20 cellular contexts compared by ENCODE assay signal in the genomic region with DNA sequence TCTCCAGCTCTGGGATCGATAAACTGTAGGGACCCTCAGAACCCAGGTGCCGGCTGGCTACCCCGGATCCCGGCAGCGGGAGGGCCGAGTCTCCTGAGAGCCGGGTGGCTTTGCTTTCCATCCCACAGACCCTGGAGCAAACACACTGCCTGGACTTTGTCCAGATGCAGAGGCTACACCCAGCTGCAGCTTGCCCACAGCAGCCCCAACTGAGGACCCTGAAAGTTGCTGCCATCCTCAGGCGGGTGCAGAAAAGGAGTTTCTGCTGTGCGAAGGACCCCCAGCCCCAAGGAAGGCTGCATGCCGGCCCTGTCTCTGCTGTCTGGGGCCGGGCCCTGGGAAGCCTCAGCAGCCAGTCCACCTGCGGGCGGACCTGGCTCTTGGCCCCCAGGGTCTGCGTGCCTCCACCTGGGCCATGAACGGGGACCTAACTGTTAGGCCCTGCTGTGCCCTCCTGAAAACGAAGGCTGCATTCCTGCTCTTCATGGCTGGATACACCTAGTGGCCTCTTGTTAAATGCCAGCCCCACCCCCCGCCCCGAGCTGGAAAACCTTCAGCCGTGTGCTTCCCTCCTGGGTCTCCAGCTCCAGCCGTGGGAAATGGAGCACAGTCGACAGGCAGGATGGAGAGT.
A peak's percentile ranks its signal among the peaks of the same experiment; 100 is the strongest.
DNase-seq lines count a peak whose midpoint lies in the region; ATAC-seq and TF ChIP-seq lines count a peak whose summit lies in the region.
"Had no signal": no experiment of that assay in that cellular context is flagged by ENCODE, and none has a peak within 500 bp of the region (broad histone marks: within the 10 kb centered on the region; RNA-seq: fewer than 3 reads in every experiment).

No MANE protein-coding gene starts in this region.

- no peak overlapping the region for H3K4me2 ChIP-seq in mesendoderm (ENCODE audit: low read length)

- no peak overlapping the region for H2BK5ac ChIP-seq in mesendoderm (ENCODE audit: low read length)

- no peak overlapping the region for H3K23ac ChIP-seq in mesendoderm (ENCODE audit: low read length)

- no peak overlapping the region for H3K56ac ChIP-seq in mesendoderm (ENCODE audit: low read length)

- no peak overlapping the region for H4K8ac ChIP-seq in mesendoderm (ENCODE audit: low read depth, low read length)

- no peaks in the 10 kb centered on the region for H3K36me3 ChIP-seq in body of pancreas (replicated peaks in 1 of 2; ENCODE audit: insufficient read depth in 1 of 2, low read depth in 2 of 2)
- no peaks in the 10 kb centered on the region for H3K36me3 ChIP-seq in mesendoderm (ENCODE audit: control insufficient read depth, insufficient read depth, low read length)
- no peaks in the 10 kb centered on the region for H3K36me3 ChIP-seq in aorta (ENCODE audit: control insufficient read depth in 1 of 2, insufficient read depth in 2 of 2, low read length in 1 of 2)
- H3K36me3 ChIP-seq: MG63 had no signal

- 72% methylated on average over 17 of the region's 21 CpGs; no CpG with 5 or more reads in 1 of the 2 donors for WGBS in body of pancreas, 2 donors
- no CpG with 5 or more reads among the region's 21 CpGs for WGBS in mesendoderm (ENCODE audit: extremely low coverage, insufficient coverage, low lambda C conversion rate)
- WGBS in aorta, 2 donors, result 24 to 26% methylated on average over 21 of the region's 21 CpGs

- H3K4me3 ChIP-seq in body of pancreas (no peak overlapping the region), mesendoderm (ENCODE audit: low read length) (no peak overlapping the region), aorta (ENCODE audit: low read length in 2 of 2) (no peak overlapping the region)
- H3K4me3 ChIP-seq: MG63, SK-N-MC had no signal

- peak overlapping the region in 3 of 4 donors; percentile 16 to 30 (median 26) for H3K27ac ChIP-seq in body of pancreas
- H3K27ac ChIP-seq in mesendoderm (ENCODE audit: low read depth, low read length), result no peak overlapping the region
- H3K27ac ChIP-seq in aorta (ENCODE audit: low read depth in 1 of 2, low read length in 2 of 2), result peak overlapping the region; percentile 76 to 98
- H3K27ac ChIP-seq: 22Rv1, SK-N-MC had no signal

- ATAC-seq in body of pancreas (no peak), aorta (ENCODE audit: low FRiP score) (no peak)

- H3K9me3 ChIP-seq in body of pancreas, result no peaks in the 10 kb centered on the region
- no peaks in the 10 kb centered on the region for H3K9me3 ChIP-seq in aorta (ENCODE audit: control insufficient read depth, low read length)
- H3K9me3 ChIP-seq: MG63 had no signal

- no peak overlapping the region for H2AK5ac ChIP-seq in mesendoderm (ENCODE audit: low read length)

- H3K18ac ChIP-seq in mesendoderm (ENCODE audit: low read length), result no peak overlapping the region

- H2BK15ac ChIP-seq in mesendoderm (replicated peaks; ENCODE audit: low read depth), result no peak overlapping the region

- H3K4me1 ChIP-seq in body of pancreas, result peaks cover 56% of the 10 kb centered on the region
- peaks cover 4% of the 10 kb centered on the region for H3K4me1 ChIP-seq in mesendoderm (ENCODE audit: control insufficient read depth, low read depth, low read length)
- H3K4me1 ChIP-seq in aorta (ENCODE audit: control insufficient read depth in 1 of 2, insufficient read depth in 2 of 2, low read length in 2 of 2), result peaks cover 0 to 2% of the 10 kb centered on the region in 2 donors

- DNase-seq in DMS79 treated with DMSO at 0.1 percent for 48 hours (lab: John Stamatoyannopoulos, UW) (peak; percentile 52), DMS79 (lab: John Stamatoyannopoulos, UW) (no peak), body of pancreas (no peak), mesendoderm (peak; percentile 39), aorta (no peak), NCI-H146 treated with DMSO at 0.1 percent for 48 hours (lab: John Stamatoyannopoulos, UW; ENCODE audit: unreplicated experiment) (no peak), HUDEP-2 (lab: John Stamatoyannopoulos, UW; ENCODE audit: unreplicated experiment in 76 of 76) (no peak)
- no peak for DNase-seq in effector CD4-positive, alpha-beta T cell
- DNase-seq: AML-193; GOT3; Kasumi-1; MG63; NCI-H1105; NCI-H1694; NCI-H2081 treated with DMSO at 0.1 percent for 48 hours; NCI-H748 treated with DMSO at 0.1 percent for 48 hours; NK-92 treated with Interleukin-12 subunit alpha and Interleukin-12 subunit beta, amount 100 ng/mL, for 24 hours; Right ventricle myocardium superior had no signal

- TF ChIP-seq CTCF in body of pancreas (IDR thresholded peaks at IDR 0.05), result peak in 1 of 7 experiments; percentile 9

- H4K5ac ChIP-seq in mesendoderm (ENCODE audit: low read length), result no peak overlapping the region

- no peak overlapping the region for H3K9ac ChIP-seq in mesendoderm (ENCODE audit: low read length)

- no peaks in the 10 kb centered on the region for H3K79me2 ChIP-seq in mesendoderm (ENCODE audit: control insufficient read depth, insufficient read depth, low read length)

- intact Hi-C loops in body of pancreas (cut with DNase I) (no loop called here), aorta (cut with DNase I) (loop anchor here in 1 of 2 donors (10.0 kb wide), 1 partner anchor 162 kb away; no protein-coding TSS in a partner anchor)

- no peak for TF ChIP-seq POLR2A in body of pancreas (IDR thresholded peaks at IDR 0.05)

- H3K79me1 ChIP-seq in mesendoderm (ENCODE audit: low read length), result no peaks in the 10 kb centered on the region

- H2BK120ac ChIP-seq in mesendoderm (ENCODE audit: low read depth, low read length), result no peak overlapping the region

- no peak overlapping the region for H3K4ac ChIP-seq in mesendoderm (ENCODE audit: low read depth, low read length)

- H3K27me3 ChIP-seq in body of pancreas (no peaks in the 10 kb centered on the region), mesendoderm (ENCODE audit: insufficient read depth, low read length, poor library complexity) (no peaks in the 10 kb centered on the region), aorta (ENCODE audit: control insufficient read depth in 1 of 2, insufficient read depth in 2 of 2, low read length in 1 of 2) (no peaks in the 10 kb centered on the region)
- H3K27me3 ChIP-seq: MG63 had no signal

Comparison
In these comparisons a context has a peak if more than half of its experiments do, and no peak if none do; other contexts are left out.
1. DNase-seq: peak in DMS79 treated with DMSO at 0.1 percent for 48 hours (single experiment) and mesendoderm (single experiment); none in DMS79 (single experiment), body of pancreas (0 of 4), aorta (0 of 2), effector CD4-positive, alpha-beta T cell (single experiment), NCI-H146 treated with DMSO at 0.1 percent for 48 hours (single experiment) and HUDEP-2 (0 of 76).